In genomic region chr7:57339198-57339944, GRCh38 we compare ENCODE assay signal across 26 cellular contexts.
"Had no signal": no experiment of that assay in that cellular context is flagged by ENCODE, and none has a peak within 500 bp of the region (broad histone marks: within the 10 kb centered on the region; RNA-seq: fewer than 3 reads in every experiment).

No MANE protein-coding gene starts in this region.

- H3K9me3 ChIP-seq: neutrophil, pancreas, prostate gland, thoracic aorta, thyroid gland, transverse colon, upper lobe of right lung, uterus had no signal

- H3K4me1 ChIP-seq: pancreas, prostate gland, stomach, thyroid gland, transverse colon, upper lobe of right lung, uterus had no signal

- DNase-seq: naive thymus-derived CD4-positive, alpha-beta T cell; nephron progenitor cell; nucleus accumbens; pancreas; right cardiac atrium; small intestine; stimulated activated CD4-positive, alpha-beta T cell treated with anti-CD3 and anti-CD28 coated beads, Interleukin-15, amount 100 ng/mL, for 24 hours; stimulated activated CD4-positive, alpha-beta T cell treated with anti-CD3 and anti-CD28 coated beads, Interleukin-2, amount 100 ng/mL, for 24 hours; stimulated activated CD4-positive, alpha-beta T cell treated with anti-CD3 and anti-CD28 coated beads, Interleukin-2, amount 100 ng/mL, for 48 hours; stimulated activated CD4-positive, alpha-beta T cell treated with anti-CD3 and anti-CD28 coated beads, Interleukin-4, amount 100 ng/mL, for 24 hours; stimulated activated naive B cell treated with anti-CD40 and anti-IgM and Interleukin-4, amounts not matched to agents 10 μg/mL and 1 μg/mL and 100 μg/mL, for 72 hours; stimulated activated naive CD4-positive, alpha-beta T cell treated with Interleukin-2 at 50 U/mL for 16 hours; stomach; thyroid gland; transverse colon; upper lobe of right lung; uterus had no signal

- H3K36me3 ChIP-seq: neutrophil, pancreas, prostate gland, stomach, thoracic aorta, thyroid gland, transverse colon, upper lobe of right lung, uterus had no signal

- H3K4me3 ChIP-seq: pancreas, prostate gland, stomach, thoracic aorta, thyroid gland, transverse colon, upper lobe of right lung, uterus had no signal

- H3K27me3 ChIP-seq: neutrophil, pancreas, stomach, thyroid gland, transverse colon, upper lobe of right lung, uterus had no signal

- H3K27ac ChIP-seq: neutrophil, pancreas, prostate gland, stomach, thoracic aorta, thyroid gland, transverse colon, upper lobe of right lung, uterus had no signal

- H3K4me3 Mint-ChIP-seq: natural killer cell treated with Interleukin-12 subunit alpha and Interleukin-12 subunit beta and Interleukin-15 and Interleukin-18, amount 100 ng/mL, for 72 hours; nephron progenitor cell; neural crest cell; stimulated activated effector memory CD8-positive, alpha-beta T cell treated with anti-CD3 and anti-CD28 coated beads, Interleukin-12 subunit alpha, Interleukin-12 subunit beta, amount 100 ng/mL, for 72 hours; stimulated activated naive B cell treated with anti-CD40 and anti-IgM and Interleukin-4, amounts not matched to agents 10 μg/mL and 1 μg/mL and 100 μg/mL, for 72 hours; stimulated activated naive CD8-positive, alpha-beta T cell treated with anti-CD3 and anti-CD28 coated beads, Interleukin-15, Interleukin-2, amounts not matched to agents 100 ng/mL and 50 ng/mL, for 24 hours; type B pancreatic cell had no signal

- H3K4me1 Mint-ChIP-seq: naive thymus-derived CD4-positive, alpha-beta T cell; nephron progenitor cell; neural crest cell; stimulated activated effector memory CD8-positive, alpha-beta T cell treated with anti-CD3 and anti-CD28 coated beads, Interleukin-12 subunit alpha, Interleukin-12 subunit beta, amount 100 ng/mL, for 72 hours; stimulated activated naive B cell treated with anti-CD40 and anti-IgM and Interleukin-4, amounts not matched to agents 10 μg/mL and 1 μg/mL and 100 μg/mL, for 72 hours had no signal

- H3K27ac Mint-ChIP-seq: naive thymus-derived CD4-positive, alpha-beta T cell; natural killer cell treated with Interleukin-12 subunit alpha and Interleukin-12 subunit beta and Interleukin-15 and Interleukin-18, amount 100 ng/mL, for 72 hours; nephron progenitor cell; stimulated activated effector memory CD8-positive, alpha-beta T cell treated with anti-CD3 and anti-CD28 coated beads, Interleukin-12 subunit alpha, Interleukin-12 subunit beta, amount 100 ng/mL, for 72 hours; stimulated activated naive B cell treated with anti-CD40 and anti-IgM and Interleukin-4, amounts not matched to agents 10 μg/mL and 1 μg/mL and 100 μg/mL, for 72 hours; stimulated activated naive CD8-positive, alpha-beta T cell treated with anti-CD3 and anti-CD28 coated beads, Interleukin-15, Interleukin-2, amounts not matched to agents 100 ng/mL and 50 ng/mL, for 24 hours; type B pancreatic cell had no signal

- ATAC-seq: naive thymus-derived CD4-positive, alpha-beta T cell; natural killer cell treated with Interleukin-12 subunit alpha and Interleukin-12 subunit beta and Interleukin-15 and Interleukin-18, amount 100 ng/mL, for 72 hours; pancreas; right cardiac atrium; sciatic nerve; stimulated activated effector memory CD8-positive, alpha-beta T cell treated with anti-CD3 and anti-CD28 coated beads, Interleukin-12 subunit alpha, Interleukin-12 subunit beta, amount 100 ng/mL, for 72 hours; stimulated activated naive B cell treated with anti-CD40 and anti-IgM and Interleukin-4, amounts not matched to agents 10 μg/mL and 1 μg/mL and 100 μg/mL, for 72 hours; upper lobe of right lung had no signal

- H3K36me3 Mint-ChIP-seq: stimulated activated effector memory CD8-positive, alpha-beta T cell treated with anti-CD3 and anti-CD28 coated beads, Interleukin-12 subunit alpha, Interleukin-12 subunit beta, amount 100 ng/mL, for 72 hours; stimulated activated naive B cell treated with anti-CD40 and anti-IgM and Interleukin-4, amounts not matched to agents 10 μg/mL and 1 μg/mL and 100 μg/mL, for 72 hours; type B pancreatic cell had no signal

- H3K27me3 Mint-ChIP-seq: naive thymus-derived CD4-positive, alpha-beta T cell; natural killer cell treated with Interleukin-12 subunit alpha and Interleukin-12 subunit beta and Interleukin-15 and Interleukin-18, amount 100 ng/mL, for 72 hours; stimulated activated naive B cell treated with anti-CD40 and anti-IgM and Interleukin-4, amounts not matched to agents 10 μg/mL and 1 μg/mL and 100 μg/mL, for 72 hours; stimulated activated naive CD8-positive, alpha-beta T cell treated with anti-CD3 and anti-CD28 coated beads, Interleukin-15, Interleukin-2, amounts not matched to agents 100 ng/mL and 50 ng/mL, for 24 hours; type B pancreatic cell had no signal
